ENCODE assay signal across 4 cellular contexts in the genomic region with DNA sequence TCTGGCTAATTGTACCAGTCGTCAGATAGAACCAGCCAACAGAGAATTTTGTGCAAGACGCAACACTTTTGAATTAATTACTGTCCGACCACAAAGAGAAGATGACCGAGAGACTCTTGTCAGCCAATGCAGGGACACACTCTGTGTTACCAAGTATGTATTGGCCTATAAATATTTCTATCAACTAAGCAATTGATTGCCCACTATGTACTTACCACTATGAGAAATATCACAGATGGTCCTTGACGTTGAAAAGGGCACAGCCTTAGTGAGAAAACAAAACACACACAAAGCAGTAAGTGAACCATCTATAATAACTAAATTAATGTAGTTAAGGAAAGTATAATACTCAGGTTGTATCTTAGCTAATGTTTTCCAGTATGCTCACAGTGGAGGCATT.
TF ChIP-seq lines count a peak whose summit lies in the region.

No MANE protein-coding gene starts in this region.

TF ChIP-seq in SK-N-SH, 30 proteins besides CTCF, POLR2A, EP300 and RAD21:
- TF ChIP-seq YY1 (IDR thresholded peaks at IDR 0.05; ENCODE audit: low read depth) (no peak), SIN3A (IDR thresholded peaks at IDR 0.05; ENCODE audit: borderline replicate concordance, low read depth, low read length) (no peak), RCOR1 (IDR thresholded peaks at IDR 0.05; ENCODE audit: low read length) (no peak), GATA2 (CRISPR knock-in tag; IDR thresholded peaks at IDR 0.05) (no peak), RXRA (IDR thresholded peaks at IDR 0.05; ENCODE audit: borderline replicate concordance, low read depth) (no peak)
- TF ChIP-seq, protein P1, sequence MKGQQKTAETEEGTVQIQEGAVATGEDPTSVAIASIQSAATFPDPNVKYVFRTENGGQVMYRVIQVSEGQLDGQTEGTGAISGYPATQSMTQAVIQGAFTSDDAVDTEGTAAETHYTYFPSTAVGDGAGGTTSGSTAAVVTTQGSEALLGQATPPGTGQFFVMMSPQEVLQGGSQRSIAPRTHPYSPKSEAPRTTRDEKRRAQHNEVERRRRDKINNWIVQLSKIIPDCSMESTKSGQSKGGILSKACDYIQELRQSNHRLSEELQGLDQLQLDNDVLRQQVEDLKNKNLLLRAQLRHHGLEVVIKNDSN (IDR thresholded peaks at IDR 0.05; ENCODE audit: borderline replicate concordance, low read depth) = no peak

TF ChIP-seq in SK-N-SH treated with all-trans-retinoic acid at 6 μM for 48 hours, 23 proteins besides CTCF, POLR2A, EP300 and RAD21 (continues in another document):
- TF ChIP-seq SNAI2 (CRISPR knock-in tag; IDR thresholded peaks at IDR 0.05) (no peak), CSDC2 (CRISPR knock-in tag; IDR thresholded peaks at IDR 0.05) (no peak), PPARA (CRISPR knock-in tag; IDR thresholded peaks at IDR 0.05; ENCODE audit: borderline replicate concordance) (no peak), ESRRG (CRISPR knock-in tag; IDR thresholded peaks at IDR 0.05) (no peak), ARNTL (CRISPR knock-in tag; IDR thresholded peaks at IDR 0.05; ENCODE audit: borderline replicate concordance, low read depth) (no peak), TCF4 (CRISPR knock-in tag; IDR thresholded peaks at IDR 0.05; ENCODE audit: borderline replicate concordance) (no peak), OSR1 (CRISPR knock-in tag; IDR thresholded peaks at IDR 0.05) (no peak)
- TF ChIP-seq, protein P2, sequence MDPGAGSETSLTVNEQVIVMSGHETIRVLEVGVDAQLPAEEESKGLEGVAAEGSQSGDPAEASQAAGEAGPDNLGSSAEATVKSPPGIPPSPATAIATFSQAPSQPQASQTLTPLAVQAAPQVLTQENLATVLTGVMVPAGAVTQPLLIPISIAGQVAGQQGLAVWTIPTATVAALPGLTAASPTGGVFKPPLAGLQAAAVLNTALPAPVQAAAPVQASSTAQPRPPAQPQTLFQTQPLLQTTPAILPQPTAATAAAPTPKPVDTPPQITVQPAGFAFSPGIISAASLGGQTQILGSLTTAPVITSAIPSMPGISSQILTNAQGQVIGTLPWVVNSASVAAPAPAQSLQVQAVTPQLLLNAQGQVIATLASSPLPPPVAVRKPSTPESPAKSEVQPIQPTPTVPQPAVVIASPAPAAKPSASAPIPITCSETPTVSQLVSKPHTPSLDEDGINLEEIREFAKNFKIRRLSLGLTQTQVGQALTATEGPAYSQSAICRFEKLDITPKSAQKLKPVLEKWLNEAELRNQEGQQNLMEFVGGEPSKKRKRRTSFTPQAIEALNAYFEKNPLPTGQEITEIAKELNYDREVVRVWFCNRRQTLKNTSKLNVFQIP (CRISPR knock-in tag; IDR thresholded peaks at IDR 0.05; ENCODE audit: borderline replicate concordance, low read depth) = no peak
- TF ChIP-seq, protein P3, sequence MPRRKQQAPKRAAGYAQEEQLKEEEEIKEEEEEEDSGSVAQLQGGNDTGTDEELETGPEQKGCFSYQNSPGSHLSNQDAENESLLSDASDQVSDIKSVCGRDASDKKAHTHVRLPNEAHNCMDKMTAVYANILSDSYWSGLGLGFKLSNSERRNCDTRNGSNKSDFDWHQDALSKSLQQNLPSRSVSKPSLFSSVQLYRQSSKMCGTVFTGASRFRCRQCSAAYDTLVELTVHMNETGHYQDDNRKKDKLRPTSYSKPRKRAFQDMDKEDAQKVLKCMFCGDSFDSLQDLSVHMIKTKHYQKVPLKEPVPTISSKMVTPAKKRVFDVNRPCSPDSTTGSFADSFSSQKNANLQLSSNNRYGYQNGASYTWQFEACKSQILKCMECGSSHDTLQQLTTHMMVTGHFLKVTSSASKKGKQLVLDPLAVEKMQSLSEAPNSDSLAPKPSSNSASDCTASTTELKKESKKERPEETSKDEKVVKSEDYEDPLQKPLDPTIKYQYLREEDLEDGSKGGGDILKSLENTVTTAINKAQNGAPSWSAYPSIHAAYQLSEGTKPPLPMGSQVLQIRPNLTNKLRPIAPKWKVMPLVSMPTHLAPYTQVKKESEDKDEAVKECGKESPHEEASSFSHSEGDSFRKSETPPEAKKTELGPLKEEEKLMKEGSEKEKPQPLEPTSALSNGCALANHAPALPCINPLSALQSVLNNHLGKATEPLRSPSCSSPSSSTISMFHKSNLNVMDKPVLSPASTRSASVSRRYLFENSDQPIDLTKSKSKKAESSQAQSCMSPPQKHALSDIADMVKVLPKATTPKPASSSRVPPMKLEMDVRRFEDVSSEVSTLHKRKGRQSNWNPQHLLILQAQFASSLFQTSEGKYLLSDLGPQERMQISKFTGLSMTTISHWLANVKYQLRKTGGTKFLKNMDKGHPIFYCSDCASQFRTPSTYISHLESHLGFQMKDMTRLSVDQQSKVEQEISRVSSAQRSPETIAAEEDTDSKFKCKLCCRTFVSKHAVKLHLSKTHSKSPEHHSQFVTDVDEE (CRISPR knock-in tag; IDR thresholded peaks at IDR 0.05) = no peak
- TF ChIP-seq, protein P4, sequence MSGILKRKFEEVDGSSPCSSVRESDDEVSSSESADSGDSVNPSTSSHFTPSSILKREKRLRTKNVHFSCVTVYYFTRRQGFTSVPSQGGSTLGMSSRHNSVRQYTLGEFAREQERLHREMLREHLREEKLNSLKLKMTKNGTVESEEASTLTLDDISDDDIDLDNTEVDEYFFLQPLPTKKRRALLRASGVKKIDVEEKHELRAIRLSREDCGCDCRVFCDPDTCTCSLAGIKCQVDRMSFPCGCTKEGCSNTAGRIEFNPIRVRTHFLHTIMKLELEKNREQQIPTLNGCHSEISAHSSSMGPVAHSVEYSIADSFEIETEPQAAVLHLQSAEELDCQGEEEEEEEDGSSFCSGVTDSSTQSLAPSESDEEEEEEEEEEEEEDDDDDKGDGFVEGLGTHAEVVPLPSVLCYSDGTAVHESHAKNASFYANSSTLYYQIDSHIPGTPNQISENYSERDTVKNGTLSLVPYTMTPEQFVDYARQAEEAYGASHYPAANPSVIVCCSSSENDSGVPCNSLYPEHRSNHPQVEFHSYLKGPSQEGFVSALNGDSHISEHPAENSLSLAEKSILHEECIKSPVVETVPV (CRISPR knock-in tag; IDR thresholded peaks at IDR 0.05) = no peak

TF ChIP-seq in IMR-90, 13 proteins besides CTCF, POLR2A, EP300 and RAD21:
- TF ChIP-seq MAFK (IDR thresholded peaks at IDR 0.05; ENCODE audit: low read depth, low read length) (no peak), BHLHE40 (IDR thresholded peaks at IDR 0.05; ENCODE audit: low read depth, low read length) (no peak), MXI1 (IDR thresholded peaks at IDR 0.05; ENCODE audit: borderline replicate concordance, low read depth, low read length) (no peak), RCOR1 (IDR thresholded peaks at IDR 0.05; ENCODE audit: insufficient replicate concordance, low read length) (no peak), NFE2L2 (IDR thresholded peaks at IDR 0.05; ENCODE audit: low read depth, low read length) (no peak), RFX5 (IDR thresholded peaks at IDR 0.05; ENCODE audit: low read depth, low read length) (no peak), SMC3 (IDR thresholded peaks at IDR 0.05; ENCODE audit: low read depth, low read length) (no peak), MAZ (IDR thresholded peaks at IDR 0.05; ENCODE audit: borderline replicate concordance, low read depth, low read length) (no peak), CHD1 (IDR thresholded peaks at IDR 0.05; ENCODE audit: low read depth, low read length) (no peak)
- TF ChIP-seq, protein P5, sequence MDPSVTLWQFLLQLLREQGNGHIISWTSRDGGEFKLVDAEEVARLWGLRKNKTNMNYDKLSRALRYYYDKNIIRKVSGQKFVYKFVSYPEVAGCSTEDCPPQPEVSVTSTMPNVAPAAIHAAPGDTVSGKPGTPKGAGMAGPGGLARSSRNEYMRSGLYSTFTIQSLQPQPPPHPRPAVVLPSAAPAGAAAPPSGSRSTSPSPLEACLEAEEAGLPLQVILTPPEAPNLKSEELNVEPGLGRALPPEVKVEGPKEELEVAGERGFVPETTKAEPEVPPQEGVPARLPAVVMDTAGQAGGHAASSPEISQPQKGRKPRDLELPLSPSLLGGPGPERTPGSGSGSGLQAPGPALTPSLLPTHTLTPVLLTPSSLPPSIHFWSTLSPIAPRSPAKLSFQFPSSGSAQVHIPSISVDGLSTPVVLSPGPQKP (IDR thresholded peaks at IDR 0.05; ENCODE audit: borderline replicate concordance, low read depth, low read length) = no peak
- TF ChIP-seq, protein P6, sequence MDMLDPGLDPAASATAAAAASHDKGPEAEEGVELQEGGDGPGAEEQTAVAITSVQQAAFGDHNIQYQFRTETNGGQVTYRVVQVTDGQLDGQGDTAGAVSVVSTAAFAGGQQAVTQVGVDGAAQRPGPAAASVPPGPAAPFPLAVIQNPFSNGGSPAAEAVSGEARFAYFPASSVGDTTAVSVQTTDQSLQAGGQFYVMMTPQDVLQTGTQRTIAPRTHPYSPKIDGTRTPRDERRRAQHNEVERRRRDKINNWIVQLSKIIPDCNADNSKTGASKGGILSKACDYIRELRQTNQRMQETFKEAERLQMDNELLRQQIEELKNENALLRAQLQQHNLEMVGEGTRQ (IDR thresholded peaks at IDR 0.05; ENCODE audit: low read depth, low read length) = no peak

TF ChIP-seq in WTC11, 78 proteins besides CTCF, POLR2A, EP300 and RAD21:
- no peak for TF ChIP-seq NR2C2 (CRISPR knock-in tag; IDR thresholded peaks at IDR 0.05)
- TF ChIP-seq, protein P7, sequence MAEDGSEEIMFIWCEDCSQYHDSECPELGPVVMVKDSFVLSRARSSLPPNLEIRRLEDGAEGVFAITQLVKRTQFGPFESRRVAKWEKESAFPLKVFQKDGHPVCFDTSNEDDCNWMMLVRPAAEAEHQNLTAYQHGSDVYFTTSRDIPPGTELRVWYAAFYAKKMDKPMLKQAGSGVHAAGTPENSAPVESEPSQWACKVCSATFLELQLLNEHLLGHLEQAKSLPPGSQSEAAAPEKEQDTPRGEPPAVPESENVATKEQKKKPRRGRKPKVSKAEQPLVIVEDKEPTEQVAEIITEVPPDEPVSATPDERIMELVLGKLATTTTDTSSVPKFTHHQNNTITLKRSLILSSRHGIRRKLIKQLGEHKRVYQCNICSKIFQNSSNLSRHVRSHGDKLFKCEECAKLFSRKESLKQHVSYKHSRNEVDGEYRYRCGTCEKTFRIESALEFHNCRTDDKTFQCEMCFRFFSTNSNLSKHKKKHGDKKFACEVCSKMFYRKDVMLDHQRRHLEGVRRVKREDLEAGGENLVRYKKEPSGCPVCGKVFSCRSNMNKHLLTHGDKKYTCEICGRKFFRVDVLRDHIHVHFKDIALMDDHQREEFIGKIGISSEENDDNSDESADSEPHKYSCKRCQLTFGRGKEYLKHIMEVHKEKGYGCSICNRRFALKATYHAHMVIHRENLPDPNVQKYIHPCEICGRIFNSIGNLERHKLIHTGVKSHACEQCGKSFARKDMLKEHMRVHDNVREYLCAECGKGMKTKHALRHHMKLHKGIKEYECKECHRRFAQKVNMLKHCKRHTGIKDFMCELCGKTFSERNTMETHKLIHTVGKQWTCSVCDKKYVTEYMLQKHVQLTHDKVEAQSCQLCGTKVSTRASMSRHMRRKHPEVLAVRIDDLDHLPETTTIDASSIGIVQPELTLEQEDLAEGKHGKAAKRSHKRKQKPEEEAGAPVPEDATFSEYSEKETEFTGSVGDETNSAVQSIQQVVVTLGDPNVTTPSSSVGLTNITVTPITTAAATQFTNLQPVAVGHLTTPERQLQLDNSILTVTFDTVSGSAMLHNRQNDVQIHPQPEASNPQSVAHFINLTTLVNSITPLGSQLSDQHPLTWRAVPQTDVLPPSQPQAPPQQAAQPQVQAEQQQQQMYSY (CRISPR knock-in tag; IDR thresholded peaks at IDR 0.05) = no peak
- TF ChIP-seq, protein P8, sequence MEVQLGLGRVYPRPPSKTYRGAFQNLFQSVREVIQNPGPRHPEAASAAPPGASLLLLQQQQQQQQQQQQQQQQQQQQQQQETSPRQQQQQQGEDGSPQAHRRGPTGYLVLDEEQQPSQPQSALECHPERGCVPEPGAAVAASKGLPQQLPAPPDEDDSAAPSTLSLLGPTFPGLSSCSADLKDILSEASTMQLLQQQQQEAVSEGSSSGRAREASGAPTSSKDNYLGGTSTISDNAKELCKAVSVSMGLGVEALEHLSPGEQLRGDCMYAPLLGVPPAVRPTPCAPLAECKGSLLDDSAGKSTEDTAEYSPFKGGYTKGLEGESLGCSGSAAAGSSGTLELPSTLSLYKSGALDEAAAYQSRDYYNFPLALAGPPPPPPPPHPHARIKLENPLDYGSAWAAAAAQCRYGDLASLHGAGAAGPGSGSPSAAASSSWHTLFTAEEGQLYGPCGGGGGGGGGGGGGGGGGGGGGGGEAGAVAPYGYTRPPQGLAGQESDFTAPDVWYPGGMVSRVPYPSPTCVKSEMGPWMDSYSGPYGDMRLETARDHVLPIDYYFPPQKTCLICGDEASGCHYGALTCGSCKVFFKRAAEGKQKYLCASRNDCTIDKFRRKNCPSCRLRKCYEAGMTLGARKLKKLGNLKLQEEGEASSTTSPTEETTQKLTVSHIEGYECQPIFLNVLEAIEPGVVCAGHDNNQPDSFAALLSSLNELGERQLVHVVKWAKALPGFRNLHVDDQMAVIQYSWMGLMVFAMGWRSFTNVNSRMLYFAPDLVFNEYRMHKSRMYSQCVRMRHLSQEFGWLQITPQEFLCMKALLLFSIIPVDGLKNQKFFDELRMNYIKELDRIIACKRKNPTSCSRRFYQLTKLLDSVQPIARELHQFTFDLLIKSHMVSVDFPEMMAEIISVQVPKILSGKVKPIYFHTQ (CRISPR knock-in tag; IDR thresholded peaks at IDR 0.05) = no peak
- TF ChIP-seq, protein P9, sequence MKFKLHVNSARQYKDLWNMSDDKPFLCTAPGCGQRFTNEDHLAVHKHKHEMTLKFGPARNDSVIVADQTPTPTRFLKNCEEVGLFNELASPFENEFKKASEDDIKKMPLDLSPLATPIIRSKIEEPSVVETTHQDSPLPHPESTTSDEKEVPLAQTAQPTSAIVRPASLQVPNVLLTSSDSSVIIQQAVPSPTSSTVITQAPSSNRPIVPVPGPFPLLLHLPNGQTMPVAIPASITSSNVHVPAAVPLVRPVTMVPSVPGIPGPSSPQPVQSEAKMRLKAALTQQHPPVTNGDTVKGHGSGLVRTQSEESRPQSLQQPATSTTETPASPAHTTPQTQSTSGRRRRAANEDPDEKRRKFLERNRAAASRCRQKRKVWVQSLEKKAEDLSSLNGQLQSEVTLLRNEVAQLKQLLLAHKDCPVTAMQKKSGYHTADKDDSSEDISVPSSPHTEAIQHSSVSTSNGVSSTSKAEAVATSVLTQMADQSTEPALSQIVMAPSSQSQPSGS (CRISPR knock-in tag; IDR thresholded peaks at IDR 0.05; ENCODE audit: borderline replicate concordance, low read depth) = no peak
- TF ChIP-seq, protein P10, sequence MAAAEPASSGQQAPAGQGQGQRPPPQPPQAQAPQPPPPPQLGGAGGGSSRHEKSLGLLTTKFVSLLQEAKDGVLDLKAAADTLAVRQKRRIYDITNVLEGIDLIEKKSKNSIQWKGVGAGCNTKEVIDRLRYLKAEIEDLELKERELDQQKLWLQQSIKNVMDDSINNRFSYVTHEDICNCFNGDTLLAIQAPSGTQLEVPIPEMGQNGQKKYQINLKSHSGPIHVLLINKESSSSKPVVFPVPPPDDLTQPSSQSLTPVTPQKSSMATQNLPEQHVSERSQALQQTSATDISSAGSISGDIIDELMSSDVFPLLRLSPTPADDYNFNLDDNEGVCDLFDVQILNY (CRISPR knock-in tag; IDR thresholded peaks at IDR 0.05) = no peak
